Comparison of ENCODE assay signal across 8 cellular contexts in genomic region chr17:77140166-77140877, GRCh38. TPM values are rescaled to one million over a fixed set of nuclear protein-coding genes. Genes with fewer than 3 reads are reported as not detected.
DNase-seq lines count a peak whose midpoint lies in the region; ATAC-seq and TF ChIP-seq lines count a peak whose summit lies in the region.

No MANE protein-coding gene starts in this region.

- peak overlapping the region; percentile 86 to 97 for H3K4me3 ChIP-seq in prostate gland
- H3K4me3 ChIP-seq in urinary bladder (ENCODE audit: low read depth, low read length), result peak overlapping the region; percentile 96

- 4% methylated on average over 57 of the region's 67 CpGs for WGBS in prostate gland
- WGBS in urinary bladder, result 1% methylated on average over 66 of the region's 67 CpGs

- no peaks in the 10 kb centered on the region for H3K27me3 ChIP-seq in prostate gland (replicated peaks; ENCODE audit: insufficient read depth)

- TF ChIP-seq CTCF in GM13976 (IDR thresholded peaks at IDR 0.05; ENCODE audit: borderline replicate concordance, control extremely low read depth, extremely low read depth, insufficient read depth, missing control alignments) (no peak), prostate gland (IDR thresholded peaks at IDR 0.05) (peak in 3 of 4 experiments; percentile 21 to 39 (median 36))

- H3K9me3 Mint-ChIP-seq in T-cell, result peaks cover 0 to 12% (median 5%) of the 10 kb centered on the region in 3 donors

- H3K9me3 ChIP-seq in prostate gland, result no peaks in the 10 kb centered on the region

- DNase-seq in GM13976 (ENCODE audit: low spot score) (peak; percentile 99), NCI-H146 (lab: John Stamatoyannopoulos, UW) (peak; percentile 99), T-cell (peak; percentile 98 to 100 (median 99)), amniotic stem cell (lab: John Stamatoyannopoulos, UW) (peak; percentile 96), left ventricle myocardium superior (peak; percentile 100), prostate gland (ENCODE audit: low spot score) (peak; percentile 99)

- H3K27me3 Mint-ChIP-seq in T-cell, result no peaks in the 10 kb centered on the region

- intact Hi-C loops in left ventricle myocardium superior (cut with micrococcal nuclease), result loop anchor here (10.0 kb wide), 1 partner anchor 46 kb away; no protein-coding TSS in a partner anchor
- intact Hi-C loops in prostate gland (cut with DNase I), result loop anchor here (5.0 kb wide), 1 partner anchor 43 kb away; no protein-coding TSS in a partner anchor

- POLR2A ChIA-PET in T-cell (lab: Charles Lee), result interaction anchor here (0.7 to 1.6 kb wide), 9 partner anchors 12 to 1344 kb away, joined by 3 to 8 read pairs (median 3); partner anchors contain the start of gene TNRC6C (in 1 of the 2)

- H3K27ac Mint-ChIP-seq in T-cell, result peak overlapping the region; percentile 32 to 81

- H3K4me1 ChIP-seq in prostate gland (replicated peaks) (peaks cover 1% of the 10 kb centered on the region), urinary bladder (ENCODE audit: insufficient read depth) (no peaks in the 10 kb centered on the region)

- peaks cover 22% of the 10 kb centered on the region for H3K36me3 Mint-ChIP-seq in T-cell

- in situ Hi-C loops in GM13976 (cut with MboI; ENCODE audit: low sequenced_read_pairs, unreplicated experiment), result no loop called here

- peak; percentile 81 for ATAC-seq in HG02852 (IDR thresholded peaks at IDR 0.05; ENCODE audit: unreplicated experiment)
- ATAC-seq in T-cell (replicated peaks in 1 of 4), result peak; percentile 89 to 94 (median 90)
- ATAC-seq in left ventricle myocardium superior, result peak; percentile 98

- peak; percentile 99 for TF ChIP-seq POLR2A in prostate gland (IDR thresholded peaks at IDR 0.05)

- CTCF ChIA-PET in T-cell (lab: Charles Lee), result interaction anchor here in 1 of 2 donors (0.6 to 2.5 kb wide), 7 partner anchors 11 to 54 kb away, joined by 3 to 22 read pairs (median 6); no protein-coding TSS in a partner anchor

- H3K36me3 ChIP-seq in prostate gland (no peaks in the 10 kb centered on the region), urinary bladder (ENCODE audit: insufficient read depth) (no peaks in the 10 kb centered on the region)

- H3K27ac ChIP-seq in prostate gland (peak overlapping the region; percentile 93 to 98), urinary bladder (ENCODE audit: low read depth) (peak overlapping the region; percentile 96)

- peak overlapping the region; percentile 75 to 86 (median 82) for H3K4me3 Mint-ChIP-seq in T-cell

- peaks cover 51 to 67% (median 64%) of the 10 kb centered on the region in 3 donors for H3K4me1 Mint-ChIP-seq in T-cell

RNA-seq across cellular contexts. Expression of gene SEC14L1, which starts 0.4 kb away (rescaled TPM):
- 10 to 100 TPM; 36.9 to 71.6 (median 46.2) TPM for total RNA-seq in T-cell
- total RNA-seq in left ventricle myocardium superior, result 71.4 TPM
- 100 to 1,000 TPM in 1 of 2 donors, 10 to 100 TPM in 1; 39.9 to 175 TPM for total RNA-seq in prostate gland
- 50.9 TPM for total RNA-seq in urinary bladder
- 48.9 TPM for polyA plus RNA-seq in urinary bladder

Comparison
In these comparisons a context has a peak if more than half of its experiments do, and no peak if none do; other contexts are left out.
1. Peak in every context shown above with its lines: DNase-seq, ATAC-seq, H3K4me3 ChIP-seq and H3K27ac ChIP-seq.